In the genomic region with DNA sequence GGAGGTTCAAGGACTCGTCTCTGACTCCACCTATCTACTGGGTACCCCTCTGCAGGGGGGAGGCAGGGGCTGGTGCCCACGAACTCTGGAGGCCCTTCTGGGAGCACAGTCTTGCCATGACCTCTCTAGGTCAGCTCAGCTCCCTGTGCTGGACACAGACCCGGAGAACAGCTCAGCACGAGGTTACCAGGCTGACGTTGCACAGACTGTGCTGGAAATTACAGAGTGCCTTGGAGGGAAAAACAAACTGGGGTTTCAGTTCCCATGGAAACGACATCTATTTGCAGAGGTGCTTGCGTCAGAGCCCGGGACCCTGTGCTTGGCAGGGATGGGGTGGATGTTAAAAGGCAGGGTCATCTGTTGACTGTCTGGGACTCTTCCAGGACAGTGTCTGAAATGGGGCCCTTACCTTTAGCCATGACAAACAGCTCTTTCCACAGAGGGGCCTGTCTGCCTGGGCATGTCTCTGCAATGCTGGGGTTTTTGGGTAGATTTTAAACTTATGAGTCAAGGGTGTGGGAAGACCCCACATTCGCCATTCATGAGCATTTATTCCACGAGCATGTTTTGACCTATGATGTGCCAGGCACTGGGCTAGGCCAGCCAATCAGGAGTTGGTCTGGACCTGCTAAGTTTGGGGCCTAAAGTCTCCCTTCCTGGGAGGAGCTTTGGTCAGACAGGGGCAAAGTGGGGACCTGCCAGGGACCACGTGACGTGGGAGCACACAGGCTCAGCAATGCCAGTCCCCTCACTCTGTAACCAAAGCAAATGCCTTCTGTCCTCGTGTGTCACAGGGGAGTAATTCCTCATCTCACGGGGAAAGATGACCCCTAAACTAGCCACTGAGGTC, we compare ENCODE assay signal across 8 cellular contexts. TPM values are rescaled to one million over a fixed set of nuclear protein-coding genes. Genes with fewer than 3 reads are reported as not detected.
A peak's percentile ranks its signal among the peaks of the same experiment; 100 is the strongest.
DNase-seq lines count a peak whose midpoint lies in the region; ATAC-seq and TF ChIP-seq lines count a peak whose summit lies in the region.

No MANE protein-coding gene starts in this region.

- no peaks in the 10 kb centered on the region for H3K9me3 ChIP-seq in gastrocnemius medialis

- peaks cover 1% of the 10 kb centered on the region for H3K9me3 Mint-ChIP-seq in activated naive CD8-positive, alpha-beta T cell treated with anti-CD3 and anti-CD28 coated beads for 36 hours

- TF ChIP-seq CTCF in gastrocnemius medialis (IDR thresholded peaks at IDR 0.05 in 4 of 5, conservative IDR thresholded peaks at IDR 0.05 in 1 of 5), result no peak

- H3K4me1 ChIP-seq in gastrocnemius medialis, result peaks cover 45 to 60% of the 10 kb centered on the region in 2 donors

- H3K27ac Mint-ChIP-seq in activated naive CD8-positive, alpha-beta T cell treated with anti-CD3 and anti-CD28 coated beads for 36 hours, result peak overlapping the region; percentile 100

- H3K27me3 Mint-ChIP-seq in activated naive CD8-positive, alpha-beta T cell treated with anti-CD3 and anti-CD28 coated beads for 36 hours, result no peaks in the 10 kb centered on the region

- peak; percentile 80 to 93 for ATAC-seq in left cardiac atrium
- ATAC-seq in gastrocnemius medialis, result peak; percentile 77 to 78
- no peak for ATAC-seq in HG03571 (IDR thresholded peaks at IDR 0.05; ENCODE audit: unreplicated experiment)

- intact Hi-C loops in left cardiac atrium (cut with DNase I), result no loop called here
- intact Hi-C loops in gastrocnemius medialis (cut with DNase I; ENCODE audit: low total_unique reads), result no loop called here

- no peaks in the 10 kb centered on the region for H3K36me3 ChIP-seq in gastrocnemius medialis

- H3K36me3 Mint-ChIP-seq in activated naive CD8-positive, alpha-beta T cell treated with anti-CD3 and anti-CD28 coated beads for 36 hours, result peaks cover 6% of the 10 kb centered on the region

- no peaks in the 10 kb centered on the region for H3K27me3 ChIP-seq in gastrocnemius medialis

- H3K27ac ChIP-seq in gastrocnemius medialis, result peak overlapping the region; percentile 74 to 80 (median 80)

- DNase-seq in SIG-M5 treated with dmso at 0.1 percent for 504 hours (lab: John Stamatoyannopoulos, UW; ENCODE audit: unreplicated experiment), result peak; percentile 75
- DNase-seq in SIG-M5 (lab: John Stamatoyannopoulos, UW), result no peak
- peak; percentile 55 for DNase-seq in M059J (ENCODE audit: low read depth)
- peak; percentile 80 for DNase-seq in activated naive CD8-positive, alpha-beta T cell treated with anti-CD3 and anti-CD28 coated beads for 36 hours
- peak; percentile 90 for DNase-seq in left cardiac atrium
- peak; percentile 59 to 71 for DNase-seq in gastrocnemius medialis
- DNase-seq in midbrain (lab: John Stamatoyannopoulos, UW), result no peak

- no peak for TF ChIP-seq POLR2A in gastrocnemius medialis (IDR thresholded peaks at IDR 0.05)

- in situ Hi-C loops in gastrocnemius medialis (cut with MboI; ENCODE audit: low sequenced_read_pairs in 4 of 4), result loop anchor here in 1 of 4 donors (25.0 kb wide), 1 partner anchor 105 kb away; the partner anchor contains the start of gene IGFBP4

- H3K4me3 Mint-ChIP-seq in activated naive CD8-positive, alpha-beta T cell treated with anti-CD3 and anti-CD28 coated beads for 36 hours, result peak overlapping the region; percentile 81

- no peak overlapping the region for H3K4me3 ChIP-seq in gastrocnemius medialis

- H3K4me1 Mint-ChIP-seq in activated naive CD8-positive, alpha-beta T cell treated with anti-CD3 and anti-CD28 coated beads for 36 hours, result peaks cover 83% of the 10 kb centered on the region

RNA-seq across cellular contexts. Expression of gene CCR7, which starts 22.5 kb away (rescaled TPM):
- total RNA-seq in M059J (2014; rRNA removed; shearing (Covaris generic)), result not detected in 2 replicates
- total RNA-seq in activated naive CD8-positive, alpha-beta T cell treated with anti-CD3 and anti-CD28 coated beads for 36 hours, result 100 to 1,000 TPM; 260 to 274 TPM
- total RNA-seq in left cardiac atrium (under 1 TPM; 0.29 to 0.53 TPM), gastrocnemius medialis (under 1 TPM in 1 of 4 donors, not detected in 3; 0.11 TPM)

RNA-seq across cellular contexts. Expression of gene TNS4, which starts 41.4 kb away (rescaled TPM):
- total RNA-seq in M059J (2014; rRNA removed; shearing (Covaris generic)), result 0.10 TPM in 1 of 2 replicates, not detected in the other
- total RNA-seq in activated naive CD8-positive, alpha-beta T cell treated with anti-CD3 and anti-CD28 coated beads for 36 hours, result 1 to 10 TPM; 7.3 to 7.6 TPM
- total RNA-seq in left cardiac atrium (not detected), gastrocnemius medialis (under 1 TPM in 1 of 4 donors, not detected in 3; 0.18 TPM)

Comparison
In these comparisons a context has a peak if more than half of its experiments do, and no peak if none do; other contexts are left out.
1. DNase-seq: peak in SIG-M5 treated with dmso at 0.1 percent for 504 hours (single experiment), M059J (single experiment), activated naive CD8-positive, alpha-beta T cell treated with anti-CD3 and anti-CD28 coated beads for 36 hours (single experiment), left cardiac atrium (single experiment) and gastrocnemius medialis (2 of 2); none in SIG-M5 (single experiment) and midbrain (single experiment).
2. RNA of gene CCR7, which starts 22.5 kb away (total RNA-seq): 260 to 274 TPM in activated naive CD8-positive, alpha-beta T cell treated with anti-CD3 and anti-CD28 coated beads for 36 hours; 0.29 to 0.53 TPM in left cardiac atrium, not detected in M059J and 0.11 TPM in gastrocnemius medialis; every median in the first group is over 100 times any median in the second.